ENCODE assay signal across 1 cellular context in genomic region chr1:181112071-181112929, GRCh38.
A peak's percentile ranks its signal among the peaks of the same experiment; 100 is the strongest.
TF ChIP-seq lines count a peak whose summit lies in the region.

No MANE protein-coding gene starts in this region.

TF ChIP-seq in HepG2, 621 proteins besides CTCF, POLR2A, EP300 and RAD21 (continued from another document and continues in another):
- TF ChIP-seq SMC3 (IDR thresholded peaks at IDR 0.05; ENCODE audit: low read length) (peak; percentile 31), ZNF839 (CRISPR knock-in tag; IDR thresholded peaks at IDR 0.05; ENCODE audit: borderline replicate concordance) (no peak), ZBTB38 (CRISPR knock-in tag; IDR thresholded peaks at IDR 0.05) (0 out of 2 replicates have a peak, but pooled peaks have one; percentile 57), ZNF605 (CRISPR knock-in tag; IDR thresholded peaks at IDR 0.05) (peak; percentile 91; the same call in 1 of the 2 replicates), HOXA3 (CRISPR knock-in tag; IDR thresholded peaks at IDR 0.05) (peak; percentile 86), FOSL1 (CRISPR knock-in tag; IDR thresholded peaks at IDR 0.05; ENCODE audit: borderline replicate concordance) (peak; percentile 93), REPIN1 (CRISPR knock-in tag; IDR thresholded peaks at IDR 0.05; ENCODE audit: borderline replicate concordance, low read depth) (peak; percentile 69; the same call in 1 of the 2 replicates), ZNF737 (CRISPR knock-in tag; IDR thresholded peaks at IDR 0.05; ENCODE audit: borderline replicate concordance) (no peak), HBP1 (CRISPR knock-in tag; IDR thresholded peaks at IDR 0.05; ENCODE audit: low read depth) (peak; percentile 91), SMAD3 (CRISPR knock-in tag; IDR thresholded peaks at IDR 0.05) (peak; percentile 94), RFXAP (CRISPR knock-in tag; IDR thresholded peaks at IDR 0.05; ENCODE audit: borderline replicate concordance) (peak; percentile 79; the same call in 1 of the 2 replicates), ESRRA (CRISPR knock-in tag; IDR thresholded peaks at IDR 0.05; ENCODE audit: low read depth) (peak; percentile 82; the same call in 1 of the 2 replicates), GLMP (CRISPR knock-in tag; IDR thresholded peaks at IDR 0.05; ENCODE audit: borderline replicate concordance) (no peak), HOXA5 (CRISPR knock-in tag; IDR thresholded peaks at IDR 0.05) (peak; percentile 27), ATF2 (CRISPR knock-in tag; IDR thresholded peaks at IDR 0.05) (peak; percentile 92), CEBPG (CRISPR knock-in tag; IDR thresholded peaks at IDR 0.05) (peak; percentile 98), ZNF879 (CRISPR knock-in tag; IDR thresholded peaks at IDR 0.05) (no peak), GPN1 (CRISPR knock-in tag; IDR thresholded peaks at IDR 0.05; ENCODE audit: borderline replicate concordance) (no peak), GABPA (IDR thresholded peaks at IDR 0.05; ENCODE audit: low read depth, low read length) (no peak), GABPA (CRISPR knock-in tag; IDR thresholded peaks at IDR 0.05; ENCODE audit: low read depth) (0 out of 2 replicates have a peak, but pooled peaks have one; percentile 9), ZNF777 (CRISPR knock-in tag; IDR thresholded peaks at IDR 0.05) (no peak), ZNF674 (CRISPR knock-in tag; IDR thresholded peaks at IDR 0.05; ENCODE audit: low read depth) (no peak), ZNF816 (CRISPR knock-in tag; IDR thresholded peaks at IDR 0.05; ENCODE audit: borderline replicate concordance) (peak; percentile 82; the same call in 1 of the 2 replicates), CREM (IDR thresholded peaks at IDR 0.05) (peak; percentile 61; the same call in 1 of the 2 replicates), CREM (CRISPR knock-in tag; IDR thresholded peaks at IDR 0.05) (no peak), ZNF83 (CRISPR knock-in tag; IDR thresholded peaks at IDR 0.05; ENCODE audit: borderline replicate concordance) (no peak), ZGPAT (CRISPR knock-in tag; IDR thresholded peaks at IDR 0.05) (peak; percentile 97), THAP8 (CRISPR knock-in tag; IDR thresholded peaks at IDR 0.05; ENCODE audit: borderline replicate concordance) (no peak), ZNF576 (CRISPR knock-in tag; IDR thresholded peaks at IDR 0.05) (0 out of 2 replicates have a peak, but pooled peaks have one; percentile 63), ZNF33B (CRISPR knock-in tag; IDR thresholded peaks at IDR 0.05) (peak; percentile 87), ZMAT3 (CRISPR knock-in tag; conservative IDR thresholded peaks at IDR 0.05) (peak; percentile 75; the same call in 1 of the 2 replicates), FOXJ3 (CRISPR knock-in tag; IDR thresholded peaks at IDR 0.05; ENCODE audit: borderline replicate concordance) (peak; percentile 77), SP4 (CRISPR knock-in tag; IDR thresholded peaks at IDR 0.05) (0 out of 2 replicates have a peak, but pooled peaks have one; percentile 31), TFAP4 (IDR thresholded peaks at IDR 0.05; ENCODE audit: borderline replicate concordance, low read depth) (peak; percentile 91), TBP (CRISPR knock-in tag; IDR thresholded peaks at IDR 0.05) (no peak), E2F2 (CRISPR knock-in tag; IDR thresholded peaks at IDR 0.05; ENCODE audit: borderline replicate concordance) (no peak), ZBTB37 (CRISPR knock-in tag; IDR thresholded peaks at IDR 0.05) (peak; percentile 94), PAF1 (CRISPR knock-in tag; IDR thresholded peaks at IDR 0.05) (no peak), ZNF280D (CRISPR knock-in tag; IDR thresholded peaks at IDR 0.05) (peak; percentile 91), HMGXB4 (CRISPR knock-in tag; IDR thresholded peaks at IDR 0.05; ENCODE audit: borderline replicate concordance in 1 of 2, low read depth in 1 of 2) (peak; percentile 77 to 87), TFE3 (CRISPR knock-in tag; IDR thresholded peaks at IDR 0.05) (peak; percentile 91), ZNF451 (CRISPR knock-in tag; IDR thresholded peaks at IDR 0.05) (0 out of 2 replicates have a peak, but pooled peaks have one; percentile 47), ZNF275 (CRISPR knock-in tag; IDR thresholded peaks at IDR 0.05; ENCODE audit: borderline replicate concordance) (peak; percentile 63; the same call in 1 of the 2 replicates), ZNF570 (CRISPR knock-in tag; IDR thresholded peaks at IDR 0.05; ENCODE audit: borderline replicate concordance) (no peak), FIP1L1 (IDR thresholded peaks at IDR 0.05; ENCODE audit: borderline replicate concordance, insufficient read depth, low read depth, low read length) (no peak)
